ENCODE assay signal across 8 cellular contexts in genomic region chr9:36258170-36258988, GRCh38. TPM values are rescaled to one million over a fixed set of nuclear protein-coding genes. Genes with fewer than 3 reads are reported as not detected.
A peak's percentile ranks its signal among the peaks of the same experiment; 100 is the strongest.
DNase-seq lines count a peak whose midpoint lies in the region; ATAC-seq, FAIRE-seq and TF ChIP-seq lines count a peak whose summit lies in the region.

GNE (minus strand) TSS chr9:36258448; CDS start chr9:36249355, 9,093 bp downstream.

- POLR2A ChIA-PET in activated CD4-positive, alpha-beta T cell treated with anti-CD3 and anti-CD28 coated beads for 36 hours (lab: Charles Lee): interaction anchor here (0.6 to 1.8 kb wide), 4 partner anchors 9 to 315 kb away, joined by 3 to 6 read pairs (median 4); no protein-coding TSS in a partner anchor

- no peak for FAIRE-seq in kidney (lab: Jason Lieb, UNC)

- H3K4me3 ChIP-seq in ACC112 (ENCODE audit: low read depth, low read length): peak within 1 kb of the TSS; percentile 82
- peak within 1 kb of the TSS; percentile 94 to 99 for H3K4me3 ChIP-seq in kidney (ENCODE audit: low read length in 2 of 2)

- H3K4me1 ChIP-seq in ACC112 (ENCODE audit: control insufficient read depth, insufficient read depth, low read length, unreplicated experiment) (peaks cover 14% of the 10 kb centered on the region), kidney (ENCODE audit: control insufficient read depth in 1 of 2, insufficient read depth in 1 of 2, low read depth in 1 of 2, low read length in 2 of 2) (peaks cover 0 to 5% of the 10 kb centered on the region in 2 donors)

- H3K27ac Mint-ChIP-seq in activated CD4-positive, alpha-beta T cell treated with anti-CD3 and anti-CD28 coated beads for 36 hours: peak within 1 kb of the TSS; percentile 90
- peak within 1 kb of the TSS; percentile 99 for H3K27ac Mint-ChIP-seq in chondrocyte (ENCODE audit: unreplicated experiment)

- H3K9me3 Mint-ChIP-seq in activated CD4-positive, alpha-beta T cell treated with anti-CD3 and anti-CD28 coated beads for 36 hours (ENCODE audit: low read depth): no peaks in the 10 kb centered on the region
- H3K9me3 Mint-ChIP-seq in chondrocyte (ENCODE audit: low read depth): no peaks in the 10 kb centered on the region

- no peaks in the 10 kb centered on the region for H3K36me3 Mint-ChIP-seq in activated CD4-positive, alpha-beta T cell treated with anti-CD3 and anti-CD28 coated beads for 36 hours (ENCODE audit: low read depth)
- H3K36me3 Mint-ChIP-seq in chondrocyte (ENCODE audit: low read depth): no peaks in the 10 kb centered on the region

- TF ChIP-seq CTCF in chondrocyte (IDR thresholded peaks at IDR 0.05) (peak; percentile 6), kidney (IDR thresholded peaks at IDR 0.05; ENCODE audit: borderline replicate concordance, extremely low read depth, insufficient read depth) (no peak)

- peaks cover 32% of the 10 kb centered on the region for H3K79me2 ChIP-seq in ACC112 (ENCODE audit: control insufficient read depth, insufficient read depth, low read length, unreplicated experiment)

- intact Hi-C loops in activated CD4-positive, alpha-beta T cell treated with anti-CD3 and anti-CD28 coated beads for 36 hours (cut with DNase I, micrococcal nuclease): loop anchor here (1.0 to 5.0 kb wide), 12 partner anchors 68 to 526 kb away; partner anchors contain the start of genes CLTA (in 2 of the 2), RNF38 (in 2 of the 2), CREB3 (in 1 of the 2) and GLIPR2 (in 1 of the 2)
- intact Hi-C loops in kidney (cut with DNase I): no loop called here

- no peaks in the 10 kb centered on the region for H3K27me3 ChIP-seq in ACC112 (ENCODE audit: insufficient read depth, low read length)

- DNase-seq in NCI-H446 treated with DMSO at 0.1 percent for 48 hours (lab: John Stamatoyannopoulos, UW): peak; percentile 92
- peak; percentile 99 for DNase-seq in activated CD4-positive, alpha-beta T cell treated with anti-CD3 and anti-CD28 coated beads for 36 hours
- DNase-seq in chondrocyte (ENCODE audit: low spot score): peak; percentile 100
- peak; percentile 100 for DNase-seq in kidney
- DNase-seq in stimulated activated CD4-positive, alpha-beta T cell treated with anti-CD3 and anti-CD28 coated beads, Interleukin-15, amount 100 ng/mL, for 1 hour (ENCODE audit: low read depth in 1 of 2, low spot score in 1 of 2): peak; percentile 95

- H3K4me1 Mint-ChIP-seq in activated CD4-positive, alpha-beta T cell treated with anti-CD3 and anti-CD28 coated beads for 36 hours: peaks cover 8% of the 10 kb centered on the region
- peaks cover 19% of the 10 kb centered on the region for H3K4me1 Mint-ChIP-seq in chondrocyte (ENCODE audit: low read depth)

- peaks cover 5% of the 10 kb centered on the region; the same call in 1 of the 2 replicates for H3K36me3 ChIP-seq in ACC112 (ENCODE audit: insufficient read depth, low read length)
- H3K36me3 ChIP-seq in kidney (ENCODE audit: control insufficient read depth in 1 of 2, insufficient read depth in 2 of 2, low read length in 2 of 2): no peaks in the 10 kb centered on the region

- H3K27me3 Mint-ChIP-seq in activated CD4-positive, alpha-beta T cell treated with anti-CD3 and anti-CD28 coated beads for 36 hours: no peaks in the 10 kb centered on the region
- H3K27me3 Mint-ChIP-seq in chondrocyte (ENCODE audit: low read depth): no peaks in the 10 kb centered on the region

- ATAC-seq in GM18873 (IDR thresholded peaks at IDR 0.05; ENCODE audit: low FRiP score, unreplicated experiment) (peak; percentile 82), HG03135 (IDR thresholded peaks at IDR 0.05; ENCODE audit: unreplicated experiment) (peak; percentile 90)
- peak; percentile 85 for ATAC-seq in activated CD4-positive, alpha-beta T cell treated with anti-CD3 and anti-CD28 coated beads for 36 hours

- CTCF ChIA-PET in activated CD4-positive, alpha-beta T cell treated with anti-CD3 and anti-CD28 coated beads for 36 hours (lab: Charles Lee): interaction anchor here (0.7 to 2.4 kb wide), 6 partner anchors 8 to 434 kb away, joined by 3 to 11 read pairs (median 4); no protein-coding TSS in a partner anchor

- peak within 1 kb of the TSS; percentile 90 for H2AFZ ChIP-seq in ACC112 (ENCODE audit: low read length, unreplicated experiment)

- H3K4me3 Mint-ChIP-seq in activated CD4-positive, alpha-beta T cell treated with anti-CD3 and anti-CD28 coated beads for 36 hours: peak within 1 kb of the TSS; percentile 91
- peak within 1 kb of the TSS; percentile 95 for H3K4me3 Mint-ChIP-seq in chondrocyte (ENCODE audit: unreplicated experiment)

- H3K9ac ChIP-seq in kidney (ENCODE audit: low read length in 2 of 2): peak within 1 kb of the TSS; percentile 74 to 91

- no peaks in the 10 kb centered on the region for H3K9me3 ChIP-seq in kidney (ENCODE audit: control insufficient read depth in 1 of 2, low read length in 2 of 2)

- peak within 1 kb of the TSS; percentile 75 for H3K27ac ChIP-seq in ACC112 (ENCODE audit: low read depth, low read length)
- peak within 1 kb of the TSS; percentile 92 to 94 for H3K27ac ChIP-seq in kidney (ENCODE audit: low read depth in 2 of 2, low read length in 2 of 2)

RNA-seq across cellular contexts. Expression of gene GNE, which starts in this region (rescaled TPM):
- 10 to 100 TPM; 17.0 to 19.0 TPM for total RNA-seq in activated CD4-positive, alpha-beta T cell treated with anti-CD3 and anti-CD28 coated beads for 36 hours
- total RNA-seq in chondrocyte (16.2 to 17.8 TPM (median 16.9 TPM) in 3 replicates), kidney (48.1 TPM)
- polyA plus RNA-seq in kidney (ENCODE audit: insufficient read depth, low read depth, low replicate concordance): 10.3 TPM

Comparison
In these comparisons a context has a peak if more than half of its experiments do, and no peak if none do; other contexts are left out.
1. Peak in every context shown above with its lines: DNase-seq, ATAC-seq, H3K4me3 ChIP-seq and H3K27ac ChIP-seq.